ENCODE assay signal across 9 cellular contexts in genomic region chr3:39407259-39407629, GRCh38. TPM values are rescaled to one million over a fixed set of nuclear protein-coding genes. Genes with fewer than 3 reads are reported as not detected.
DNase-seq lines count a peak whose midpoint lies in the region; FAIRE-seq and TF ChIP-seq lines count a peak whose summit lies in the region.
"Had no signal": no experiment of that assay in that cellular context is flagged by ENCODE, and none has a peak within 500 bp of the region (broad histone marks: within the 10 kb centered on the region; RNA-seq: fewer than 3 reads in every experiment).

No MANE protein-coding gene starts in this region.

- H3K4me1 Mint-ChIP-seq in Calu3 (ENCODE audit: low read depth, unreplicated experiment) = peaks cover 11% of the 10 kb centered on the region

- H3K9me3 Mint-ChIP-seq in Calu3 (ENCODE audit: low read depth, unreplicated experiment) = no peaks in the 10 kb centered on the region

- H3K9me3 ChIP-seq in Peyer's patch (no peaks in the 10 kb centered on the region), ovary (no peaks in the 10 kb centered on the region)

- peak overlapping the region; percentile 100 for H3K27ac Mint-ChIP-seq in Calu3 (ENCODE audit: unreplicated experiment)

- H3K27ac ChIP-seq in Peyer's patch = peak overlapping the region; percentile 80 to 86 (median 84)
- peak overlapping the region; percentile 53 to 85 for H3K27ac ChIP-seq in ovary

- no peaks in the 10 kb centered on the region for H3K27me3 Mint-ChIP-seq in Calu3 (ENCODE audit: unreplicated experiment)

- no TSS peak for BruUV-seq in Calu3 (replicated peaks; lab: Mats Ljungman, UMichigan)

- no peak for TF ChIP-seq EP300 in ovary (IDR thresholded peaks at IDR 0.05)

- H3K27me3 ChIP-seq in Peyer's patch = no peaks in the 10 kb centered on the region
- H3K27me3 ChIP-seq in ovary = no peaks in the 10 kb centered on the region

- CTCF ChIA-PET in Calu3 (lab: Charles Lee) = interaction anchor here (0.7 to 0.8 kb wide), 2 partner anchors 8 to 29 kb away, joined by 3 read pairs; no protein-coding TSS in a partner anchor

- intact Hi-C loops in Calu3 (cut with micrococcal nuclease; ENCODE audit: unreplicated experiment) = no loop called here
- intact Hi-C loops in ovary (cut with DNase I) = no loop called here

- H3K4me3 ChIP-seq in Peyer's patch = peak overlapping the region; percentile 66 to 90 (median 79)
- H3K4me3 ChIP-seq in epithelial cell of proximal tubule (ENCODE audit: low read depth, low read length) = peak overlapping the region; percentile 95
- H3K4me3 ChIP-seq in ovary = peak overlapping the region; percentile 79

- peak overlapping the region; percentile 91 for H3K4me3 Mint-ChIP-seq in Calu3 (ENCODE audit: low read depth, unreplicated experiment)

- 2 to 5% (median 3%) methylated on average over 9 of the region's 9 CpGs for whole genome bisulfite sequencing in ovary, 3 donors

- TF ChIP-seq POLR2A in Peyer's patch (IDR thresholded peaks at IDR 0.05) (no peak), ovary (IDR thresholded peaks at IDR 0.05) (no peak), GM12891 (IDR thresholded peaks at IDR 0.05; ENCODE audit: low read depth, low read length) (no peak)

- H3K4me1 ChIP-seq in Peyer's patch (peaks cover 0 to 26% (median 0%) of the 10 kb centered on the region in 4 donors), ovary (ENCODE audit: insufficient read depth) (peaks cover 2% of the 10 kb centered on the region)

- no peak for FAIRE-seq in GM12891 (lab: Jason Lieb, UNC)
- FAIRE-seq: endometrium had no signal

- DNase-seq in Calu3 (no peak), Peyer's patch (no peak), epithelial cell of proximal tubule (ENCODE audit: low read depth) (no peak), ovary (no peak), cerebellar nuclear complex (lab: John Stamatoyannopoulos, UW) (no peak), NCI-H146 (lab: John Stamatoyannopoulos, UW) (no peak), kidney tubule cell (ENCODE audit: low spot score) (no peak), GM12891 (ENCODE audit: insufficient read length, low spot score) (no peak)

- TF ChIP-seq CTCF in Calu3 (IDR thresholded peaks at IDR 0.05; ENCODE audit: unreplicated experiment) (no peak), Peyer's patch (IDR thresholded peaks at IDR 0.05) (no peak), epithelial cell of proximal tubule (conservative IDR thresholded peaks at IDR 0.05; ENCODE audit: low read depth, low read length) (no peak), ovary (IDR thresholded peaks at IDR 0.05) (no peak)

- peaks cover 0 to 42% (median 0%) of the 10 kb centered on the region in 3 donors for H3K36me3 ChIP-seq in Peyer's patch
- no peaks in the 10 kb centered on the region for H3K36me3 ChIP-seq in ovary

- peaks cover 60% of the 10 kb centered on the region for H3K36me3 Mint-ChIP-seq in Calu3 (ENCODE audit: insufficient read depth, unreplicated experiment)

TF ChIP-seq in GM12891, 5 proteins besides CTCF, POLR2A, EP300 and RAD21:
- TF ChIP-seq POU2F2 (IDR thresholded peaks at IDR 0.05; ENCODE audit: low read depth, low read length) (no peak), POLR2AphosphoS5 (IDR thresholded peaks at IDR 0.05; ENCODE audit: low read depth, low read length) (no peak), TAF1 (IDR thresholded peaks at IDR 0.05; ENCODE audit: low read depth, low read length) (no peak), SPI1 (IDR thresholded peaks at IDR 0.05; ENCODE audit: low read depth, low read length) (no peak), PAX5 (IDR thresholded peaks at IDR 0.05; ENCODE audit: insufficient read depth, low read length, severe bottlenecking) (no peak)
TF ChIP-seq in GM12891: peak in this region for 0.

RNA-seq across cellular contexts. Expression of gene RPSA, which starts 0.7 kb away (rescaled TPM):
- total RNA-seq in Calu3 (2022) (751 and 904 TPM in 2 replicates), Peyer's patch (1,000 to 10,000 TPM in 1 of 4 donors, 100 to 1,000 TPM in 3; 298 to 1,413 (median 477) TPM), epithelial cell of proximal tubule (2,720 and 3,068 TPM in 2 replicates), ovary (1,000 to 10,000 TPM; 1,337 to 2,779 (median 1,617) TPM)
- 1,000 to 10,000 TPM; 1,695 to 2,321 TPM for polyA plus RNA-seq in ovary
- polyA plus RNA-seq in GM12891 (2012; ENCODE audit: low read depth, missing spikeins) = 3,537 TPM

RNA-seq across cellular contexts. Expression of gene SLC25A38, which starts 24.1 kb away (rescaled TPM):
- total RNA-seq in Calu3 (2022) (23.6 and 24.9 TPM in 2 replicates), Peyer's patch (10 to 100 TPM; 15.8 to 35.5 (median 28.4) TPM), epithelial cell of proximal tubule (20.8 and 29.7 TPM in 2 replicates), ovary (10 to 100 TPM; 28.8 to 38.6 (median 33.9) TPM)
- 10 to 100 TPM; 48.1 to 70.5 TPM for polyA plus RNA-seq in ovary
- 28.4 TPM for polyA plus RNA-seq in GM12891 (2012; ENCODE audit: low read depth, missing spikeins)
